8 cellular contexts compared by ENCODE assay signal in genomic region chr10:92239600-92240288, GRCh38. TPM values are rescaled to one million over a fixed set of nuclear protein-coding genes. Genes with fewer than 3 reads are reported as not detected.
DNase-seq lines count a peak whose midpoint lies in the region; ATAC-seq, FAIRE-seq and TF ChIP-seq lines count a peak whose summit lies in the region.

No MANE protein-coding gene starts in this region.

- H3K36me3 ChIP-seq in SK-N-SH (replicated peaks in 1 of 2; ENCODE audit: control insufficient read depth in 1 of 2, insufficient read depth in 2 of 2, low read length in 1 of 2) (peaks cover 0 to 3% of the 10 kb centered on the region in 2 experiments), astrocyte (ENCODE audit: insufficient read depth, low read length) (no peaks in the 10 kb centered on the region), hepatocyte (replicated peaks; ENCODE audit: insufficient read depth, low read depth) (no peaks in the 10 kb centered on the region)

- no peaks in the 10 kb centered on the region for H3K27me3 ChIP-seq in SK-N-SH (ENCODE audit: insufficient read depth)
- no peaks in the 10 kb centered on the region for H3K27me3 ChIP-seq in astrocyte (ENCODE audit: insufficient read depth, low read length)
- H3K27me3 ChIP-seq in hepatocyte: no peaks in the 10 kb centered on the region

- H3F3A ChIP-seq in SK-N-SH (replicated peaks; ENCODE audit: insufficient read depth): peaks cover 22% of the 10 kb centered on the region

- H3K4me3 Mint-ChIP-seq in astrocyte (ENCODE audit: unreplicated experiment): peak overlapping the region; percentile 94

- H3K9me3 Mint-ChIP-seq in astrocyte (ENCODE audit: unreplicated experiment): no peaks in the 10 kb centered on the region

- peak overlapping the region; percentile 93 for H3K4me2 ChIP-seq in SK-N-SH
- H3K4me2 ChIP-seq in astrocyte (ENCODE audit: low read length): peak overlapping the region; percentile 95
- peak overlapping the region; percentile 83 for H3K4me2 ChIP-seq in hepatocyte

- CTCF ChIA-PET in GM10248 (lab: Yijun Ruan, JAX): interaction anchor here (1.0 to 1.1 kb wide), 2 partner anchors 20 to 47 kb away, joined by 3 read pairs; no protein-coding TSS in a partner anchor
- CTCF ChIA-PET in SK-N-SH (lab: Yijun Ruan, JAX): interaction anchor here (1.4 to 1.8 kb wide), 2 partner anchors 50 to 152 kb away, joined by 3 to 4 read pairs; partner anchors contain the start of gene CPEB3

- no peak for TF ChIP-seq RAD21 in SK-N-SH (IDR thresholded peaks at IDR 0.05; ENCODE audit: low read length)

- H3K4me1 ChIP-seq in SK-N-SH (ENCODE audit: control insufficient read depth in 1 of 2, insufficient read depth in 2 of 2, low read depth in 1 of 2, low read length in 1 of 2) (peaks cover 0 to 18% of the 10 kb centered on the region in 2 experiments; a peak in 2 of 4 replicates), astrocyte (ENCODE audit: insufficient read depth, low read length) (peaks cover 15% of the 10 kb centered on the region), hepatocyte (ENCODE audit: insufficient read depth) (peaks cover 9% of the 10 kb centered on the region)

- no peaks in the 10 kb centered on the region for H3K79me2 ChIP-seq in SK-N-SH (ENCODE audit: insufficient read depth)
- no peaks in the 10 kb centered on the region for H3K79me2 ChIP-seq in astrocyte (ENCODE audit: insufficient read depth, low read length)
- peaks cover 35% of the 10 kb centered on the region for H3K79me2 ChIP-seq in hepatocyte

- H3K27ac ChIP-seq in SK-N-SH (ENCODE audit: low read depth in 2 of 2, low read length in 1 of 2): peak overlapping the region; percentile 75 to 91
- no peak overlapping the region for H3K27ac ChIP-seq in astrocyte (ENCODE audit: low read depth, low read length)
- H3K27ac ChIP-seq in hepatocyte: peak overlapping the region; percentile 86

- no peaks in the 10 kb centered on the region for H3K36me3 Mint-ChIP-seq in astrocyte (ENCODE audit: low read depth, unreplicated experiment)

- no peaks in the 10 kb centered on the region for H3K9me3 ChIP-seq in SK-N-SH
- H3K9me3 ChIP-seq in astrocyte (ENCODE audit: insufficient read depth, low read depth, low read length): no peaks in the 10 kb centered on the region
- H3K9me3 ChIP-seq in hepatocyte (ENCODE audit: low read depth): no peaks in the 10 kb centered on the region

- H3K4me1 Mint-ChIP-seq in astrocyte (ENCODE audit: low read depth, unreplicated experiment): peaks cover 14% of the 10 kb centered on the region

- peak; percentile 31 for ATAC-seq in HG02763 (IDR thresholded peaks at IDR 0.05; ENCODE audit: unreplicated experiment)

- FAIRE-seq in astrocyte (lab: Jason Lieb, UNC): no peak

- peak overlapping the region; percentile 65 to 81 for H3K4me3 ChIP-seq in SK-N-SH (ENCODE audit: low read depth in 2 of 2, low read length in 1 of 2)
- peak overlapping the region; percentile 75 for H3K4me3 ChIP-seq in astrocyte (ENCODE audit: insufficient read depth, low read depth, low read length)
- peak overlapping the region; percentile 68 for H3K4me3 ChIP-seq in hepatocyte

- peak; percentile 50 for DNase-seq in GM10248 (ENCODE audit: extremely low spot score)
- DNase-seq in SK-N-SH: peak; percentile 86
- DNase-seq in astrocyte (ENCODE audit: low read depth): peak; percentile 29
- DNase-seq in hepatocyte (ENCODE audit: low spot score): peak; percentile 55
- DNase-seq in putamen (ENCODE audit: low spot score): peak; percentile 56
- DNase-seq in DMS79 treated with DMSO at 0.1 percent for 48 hours (lab: John Stamatoyannopoulos, UW): no peak
- no peak for DNase-seq in cerebellar nuclear complex (lab: John Stamatoyannopoulos, UW)

- peaks cover 16% of the 10 kb centered on the region for H3K27me3 Mint-ChIP-seq in astrocyte (ENCODE audit: low read depth, unreplicated experiment)

- peak overlapping the region; percentile 96 for H3K27ac Mint-ChIP-seq in astrocyte (ENCODE audit: unreplicated experiment)

- POLR2A ChIA-PET in GM10248 (lab: Yijun Ruan, JAX): no interaction called here
- POLR2A ChIA-PET in SK-N-SH (lab: Yijun Ruan, JAX): no interaction called here

- H3K9me2 ChIP-seq in SK-N-SH (no peaks in the 10 kb centered on the region), hepatocyte (replicated peaks; ENCODE audit: insufficient read depth) (no peaks in the 10 kb centered on the region)

- no peak for TF ChIP-seq CTCF in GM10248 (IDR thresholded peaks at IDR 0.05; ENCODE audit: control extremely low read depth, extremely low read depth, low read depth, missing control alignments)
- TF ChIP-seq CTCF in SK-N-SH (IDR thresholded peaks at IDR 0.05): no peak
- TF ChIP-seq CTCF in astrocyte (IDR thresholded peaks at IDR 0.05; ENCODE audit: insufficient read depth, low read depth, low read length): no peak
- TF ChIP-seq CTCF in hepatocyte (IDR thresholded peaks at IDR 0.05; ENCODE audit: poor library complexity): no peak

- no peaks in the 10 kb centered on the region for H4K20me1 ChIP-seq in SK-N-SH (ENCODE audit: insufficient read depth)
- peaks cover 6% of the 10 kb centered on the region for H4K20me1 ChIP-seq in astrocyte (ENCODE audit: insufficient read depth, low read length)
- H4K20me1 ChIP-seq in hepatocyte (ENCODE audit: insufficient read depth, poor library complexity, severe bottlenecking): no peaks in the 10 kb centered on the region

- H2AFZ ChIP-seq in SK-N-SH (ENCODE audit: low read depth) (peak overlapping the region; percentile 91), astrocyte (ENCODE audit: low read depth, low read length) (peak overlapping the region; percentile 86), hepatocyte (peak overlapping the region; percentile 81)

- H3K9ac ChIP-seq in SK-N-SH: peak overlapping the region; percentile 52; the same call in 1 of the 2 replicates
- H3K9ac ChIP-seq in astrocyte (ENCODE audit: low read length): peak overlapping the region; percentile 75

- no peak for TF ChIP-seq EP300 in SK-N-SH (IDR thresholded peaks at IDR 0.05; ENCODE audit: borderline replicate concordance in 1 of 2, low read depth in 1 of 2, low read length in 1 of 2)

- WGBS in SK-N-SH (ENCODE audit: low lambda C conversion rate): 4% methylated on average over 25 of the region's 69 CpGs
- WGBS in hepatocyte (ENCODE audit: low lambda C conversion rate, missing lambda C conversion rate): 1% methylated on average over 63 of the region's 69 CpGs

TF ChIP-seq in SK-N-SH, 30 proteins besides CTCF, POLR2A, EP300 and RAD21 (continues in another document):
- TF ChIP-seq IRF3 (IDR thresholded peaks at IDR 0.05; ENCODE audit: low read depth, low read length) (no peak), REST (IDR thresholded peaks at IDR 0.05; ENCODE audit: low read depth, low read length) (no peak), PBX3 (IDR thresholded peaks at IDR 0.05) (no peak), GABPA (IDR thresholded peaks at IDR 0.05; ENCODE audit: low read depth) (no peak), NRF1 (IDR thresholded peaks at IDR 0.05; ENCODE audit: low read depth, low read length) (peak; percentile 32)

RNA-seq across cellular contexts. Expression of gene CPEB3, which starts 51.1 kb away (rescaled TPM):
- polyA plus RNA-seq in SK-N-SH (2012; rRNA removed) (0.36 TPM in 2 replicates), hepatocyte (3.8 and 4.0 TPM in 2 replicates)
- polyA plus RNA-seq in SK-N-SH (2012; cell fraction: cytosol; rRNA removed): 0.28 and 0.30 TPM in 2 replicates
- polyA plus RNA-seq in SK-N-SH (2012; cell fraction: nucleus; rRNA removed): 0.66 and 0.97 TPM in 2 replicates
- total RNA-seq in astrocyte (1.2 and 1.6 TPM in 2 replicates), hepatocyte (4.1 and 4.9 TPM in 2 replicates)

RNA-seq across cellular contexts. Expression of gene MARCHF5, which starts 51.2 kb away (rescaled TPM):
- 24.2 and 32.0 TPM in 2 replicates for polyA plus RNA-seq in SK-N-SH (2012; rRNA removed)
- 40.8 and 46.1 TPM in 2 replicates for polyA plus RNA-seq in SK-N-SH (2012; cell fraction: cytosol; rRNA removed)
- polyA plus RNA-seq in SK-N-SH (2012; cell fraction: nucleus; rRNA removed): 10.5 and 38.3 TPM in 2 replicates
- total RNA-seq in astrocyte: 48.2 and 52.1 TPM in 2 replicates
- 35.8 and 36.4 TPM in 2 replicates for total RNA-seq in hepatocyte
- 62.2 and 62.5 TPM in 2 replicates for polyA plus RNA-seq in hepatocyte

Comparison
In these comparisons a context has a peak if more than half of its experiments do, and no peak if none do; other contexts are left out.
1. DNase-seq: peak in GM10248 (single experiment), SK-N-SH (single experiment), astrocyte (single experiment), hepatocyte (single experiment) and putamen (single experiment); none in DMS79 treated with DMSO at 0.1 percent for 48 hours (single experiment) and cerebellar nuclear complex (0 of 2).
2. Peak in every context shown above with its lines, with median percentiles within 50 percentile points of each other: H2AFZ ChIP-seq, H3K4me2 ChIP-seq and H3K4me3 ChIP-seq.